Comparison of ENCODE assay signal across 1 cellular context in genomic region chr9:134690946-134691694, GRCh38.
TF ChIP-seq lines count a peak whose summit lies in the region.

No MANE protein-coding gene starts in this region.

TF ChIP-seq in HEK293, 187 proteins besides CTCF, POLR2A, EP300 and RAD21 (continued from another document):
- no peak for TF ChIP-seq ZNF514 (tag by site-specific recombination; IDR thresholded peaks at IDR 0.05)
